Comparison of ENCODE assay signal across 3 cellular contexts in the genomic region with DNA sequence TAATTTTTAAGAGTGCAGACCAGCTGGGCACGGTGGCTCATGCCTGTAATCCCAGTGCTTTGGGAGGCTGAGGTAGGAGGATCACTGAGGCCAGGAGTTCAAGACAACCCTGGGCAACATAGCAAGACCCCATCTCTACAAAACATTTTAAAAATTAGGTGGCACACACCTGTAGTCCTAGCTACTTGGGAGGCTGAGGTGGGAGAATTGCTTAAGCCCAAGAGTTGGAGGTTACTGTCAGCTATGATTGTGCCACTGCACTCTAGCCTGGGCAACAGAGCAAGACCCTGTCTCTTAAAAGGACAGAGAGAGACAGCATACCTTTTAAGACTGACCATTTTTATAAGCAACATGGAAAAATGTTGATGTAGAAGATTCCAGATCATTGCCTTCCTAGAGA.
TF ChIP-seq lines count a peak whose summit lies in the region.

No MANE protein-coding gene starts in this region.

TF ChIP-seq in HEK293, 187 proteins besides CTCF, POLR2A, EP300 and RAD21:
- TF ChIP-seq ZNF121 (tag by site-specific recombination; IDR thresholded peaks at IDR 0.05), result peak; percentile 82

TF ChIP-seq in K562, 482 proteins besides CTCF, POLR2A, EP300 and RAD21:
- TF ChIP-seq RBM25 (IDR thresholded peaks at IDR 0.05; ENCODE audit: low read depth, low read length, severe bottlenecking) (peak; percentile 44), BCOR (IDR thresholded peaks at IDR 0.05) (0 out of 2 replicates have a peak, but pooled peaks have one; percentile 19), ZNF121 (CRISPR knock-in tag; conservative IDR thresholded peaks at IDR 0.05) (peak; percentile 69)

TF ChIP-seq in HepG2, 621 proteins besides CTCF, POLR2A, EP300 and RAD21:
- TF ChIP-seq ZNF121 (CRISPR knock-in tag; IDR thresholded peaks at IDR 0.05), result 0 out of 2 replicates have a peak, but pooled peaks have one; percentile 17
